ENCODE assay signal across 13 cellular contexts in the genomic region with DNA sequence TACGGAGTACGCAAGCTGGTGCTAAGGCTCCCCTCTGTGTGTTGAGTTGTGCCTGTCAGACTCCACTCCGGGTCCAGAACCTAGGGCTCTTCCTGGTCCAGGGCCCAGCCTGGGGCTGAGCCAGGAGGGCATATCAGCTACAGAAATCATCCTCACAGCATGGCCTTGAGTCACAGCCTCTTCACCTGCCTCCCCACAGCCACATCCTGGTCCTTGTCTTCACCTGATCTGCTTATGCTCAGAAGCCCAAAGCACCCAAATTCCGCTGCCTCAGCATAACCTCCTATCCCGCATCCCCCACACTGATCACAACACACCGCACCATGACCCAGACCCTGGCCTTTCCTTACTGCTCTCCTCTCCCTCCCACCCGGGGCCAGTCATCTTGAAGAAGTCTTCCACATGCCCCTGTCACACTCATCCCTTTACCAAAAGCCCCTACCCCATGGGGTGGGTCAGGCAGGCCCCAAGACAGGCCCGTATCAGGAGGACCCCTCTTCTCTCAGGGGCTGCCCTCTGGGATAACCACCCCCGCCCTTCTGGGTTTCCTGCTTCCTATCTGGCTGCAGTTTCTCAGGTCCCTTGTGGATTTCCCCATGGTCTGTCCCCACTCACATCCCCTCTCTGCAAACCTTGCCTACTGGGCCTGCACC. TPM values are rescaled to one million over a fixed set of nuclear protein-coding genes. Genes with fewer than 3 reads are reported as not detected.
DNase-seq lines count a peak whose midpoint lies in the region; ATAC-seq, FAIRE-seq and TF ChIP-seq lines count a peak whose summit lies in the region.
"Had no signal": no experiment of that assay in that cellular context is flagged by ENCODE, and none has a peak within 500 bp of the region (broad histone marks: within the 10 kb centered on the region; RNA-seq: fewer than 3 reads in every experiment).

No MANE protein-coding gene starts in this region.

- no peaks in the 10 kb centered on the region for H3K27me3 ChIP-seq in CD4-positive, alpha-beta memory T cell (ENCODE audit: insufficient read depth, low read length)
- peaks cover 9% of the 10 kb centered on the region for H3K27me3 ChIP-seq in osteoblast (ENCODE audit: insufficient read depth, low read length)

- intact Hi-C loops in CD4-positive, alpha-beta memory T cell (cut with micrococcal nuclease), result no loop called here

- no peaks in the 10 kb centered on the region for H3K9me3 ChIP-seq in CD4-positive, alpha-beta memory T cell (ENCODE audit: control insufficient read depth in 1 of 2, low read length in 2 of 2)
- H3K9me3 ChIP-seq in osteoblast (ENCODE audit: low read depth, low read length), result no peaks in the 10 kb centered on the region

- no peaks in the 10 kb centered on the region for H3K27me3 Mint-ChIP-seq in CD4-positive, alpha-beta memory T cell

- H3K36me3 Mint-ChIP-seq in CD4-positive, alpha-beta memory T cell, result peaks cover 0 to 3% of the 10 kb centered on the region in 2 donors

- H3K4me2 ChIP-seq in osteoblast (ENCODE audit: insufficient read depth, low read length), result no peak overlapping the region

- H3K79me2 ChIP-seq in osteoblast (ENCODE audit: insufficient read depth, low read length), result no peaks in the 10 kb centered on the region

- peaks cover 66% of the 10 kb centered on the region for H3K4me1 ChIP-seq in CD4-positive, alpha-beta memory T cell (ENCODE audit: insufficient read depth, low read length)
- no peaks in the 10 kb centered on the region for H3K4me1 ChIP-seq in osteoblast (ENCODE audit: insufficient read depth, low read length)

- no peaks in the 10 kb centered on the region for H4K20me1 ChIP-seq in osteoblast (ENCODE audit: insufficient read depth, low read length)

- no peak for TF ChIP-seq CTCF in osteoblast (IDR thresholded peaks at IDR 0.05; ENCODE audit: extremely low read depth, low read depth, low read length)

- peak overlapping the region; percentile 65 to 99 (median 83) for H3K27ac Mint-ChIP-seq in CD4-positive, alpha-beta memory T cell

- no peak for ATAC-seq in HG03342 (IDR thresholded peaks at IDR 0.05; ENCODE audit: unreplicated experiment)
- no peak for ATAC-seq in GM18861 (IDR thresholded peaks at IDR 0.05; ENCODE audit: unreplicated experiment)

- H3K4me3 Mint-ChIP-seq in CD4-positive, alpha-beta memory T cell, result peak overlapping the region in 5 of 8 donors; percentile 2 to 52 (median 8)

- H2AFZ ChIP-seq in osteoblast (ENCODE audit: low read length), result no peak overlapping the region

- FAIRE-seq in HTR-8/SVneo (lab: Jason Lieb, UNC), result no peak
- FAIRE-seq: endometrium had no signal

- POLR2A ChIA-PET in CD4-positive, alpha-beta memory T cell (lab: Charles Lee; ENCODE audit: partially characterized antibody), result no interaction called here

- CTCF ChIA-PET in CD4-positive, alpha-beta memory T cell (lab: Charles Lee; ENCODE audit: partially characterized antibody), result interaction anchor here (1.1 to 8.0 kb wide), 3 partner anchors 46 to 470 kb away, joined by 3 to 97 read pairs (median 15); no protein-coding TSS in a partner anchor

- H3K4me3 ChIP-seq in CD4-positive, alpha-beta memory T cell (ENCODE audit: low read length in 2 of 2), result no peak overlapping the region
- no peak overlapping the region for H3K4me3 ChIP-seq in osteoblast (ENCODE audit: insufficient read depth, low read length)

- H3K36me3 ChIP-seq in CD4-positive, alpha-beta memory T cell (ENCODE audit: insufficient read depth, low read length), result no peaks in the 10 kb centered on the region
- no peaks in the 10 kb centered on the region for H3K36me3 ChIP-seq in osteoblast (ENCODE audit: insufficient read depth, low read length)

- H3K9me3 Mint-ChIP-seq in CD4-positive, alpha-beta memory T cell, result peaks cover 0 to 2% (median 0%) of the 10 kb centered on the region in 8 donors

- peaks cover 39 to 81% (median 62%) of the 10 kb centered on the region in 4 donors for H3K4me1 Mint-ChIP-seq in CD4-positive, alpha-beta memory T cell

- H3K27ac ChIP-seq in CD4-positive, alpha-beta memory T cell (ENCODE audit: low read depth, low read length), result no peak overlapping the region
- H3K27ac ChIP-seq in osteoblast (ENCODE audit: low read depth, low read length), result no peak overlapping the region
- H3K27ac ChIP-seq: HL-60 had no signal

- peak; percentile 52 to 84 (median 59) for DNase-seq in CD4-positive, alpha-beta memory T cell
- peak; percentile 34 for DNase-seq in T-helper 22 cell (ENCODE audit: low read depth)
- DNase-seq in central memory CD4-positive, alpha-beta T cell, result peak; percentile 61
- peak; percentile 48 for DNase-seq in osteoblast (ENCODE audit: insufficient read length, low spot score, missing footprints)
- no peak for DNase-seq in NCI-H1694 (lab: John Stamatoyannopoulos, UW)
- DNase-seq in HTR-8/SVneo (ENCODE audit: insufficient read length, low spot score), result no peak
- DNase-seq: midbrain, NCI-H1417 treated with DMSO at 0.1 percent for 48 hours had no signal

RNA-seq across cellular contexts. Expression of a gene that starts 1.3 kb away (rescaled TPM):
- not detected for total RNA-seq in CD4-positive, alpha-beta memory T cell
- polyA plus RNA-seq in CD4-positive, alpha-beta memory T cell, result not detected
- total RNA-seq in osteoblast, result not detected in 2 replicates
- polyA plus RNA-seq: adipose tissue had no signal

RNA-seq across cellular contexts. Expression of a gene that starts 14.4 kb away (rescaled TPM):
- not detected for total RNA-seq in CD4-positive, alpha-beta memory T cell
- under 1 TPM in 1 of 2 donors, not detected in 1; 0.77 TPM for polyA plus RNA-seq in CD4-positive, alpha-beta memory T cell
- not detected in 2 replicates for total RNA-seq in osteoblast

RNA-seq across cellular contexts. Expression of a gene that starts 47.7 kb away (rescaled TPM):
- total RNA-seq in CD4-positive, alpha-beta memory T cell, result 10 to 100 TPM; 50.4 to 51.7 TPM
- polyA plus RNA-seq in CD4-positive, alpha-beta memory T cell, result 10 to 100 TPM; 11.1 to 18.4 TPM
- total RNA-seq in osteoblast, result not detected in 2 replicates

Comparison
In these comparisons a context has a peak if more than half of its experiments do, and no peak if none do; other contexts are left out.
1. DNase-seq: peak in CD4-positive, alpha-beta memory T cell (5 of 5), T-helper 22 cell (single experiment), central memory CD4-positive, alpha-beta T cell (single experiment) and osteoblast (single experiment); none in NCI-H1694 (single experiment) and HTR-8/SVneo (single experiment).
2. RNA of a gene that starts 47.7 kb away (total RNA-seq): 50.4 to 51.7 TPM in CD4-positive, alpha-beta memory T cell; not detected in osteoblast; every median in the first group is over 10 times any median in the second.